In genomic region chr12:510071-510825, GRCh38 we compare ENCODE assay signal across 8 cellular contexts. TPM values are rescaled to one million over a fixed set of nuclear protein-coding genes. Genes with fewer than 3 reads are reported as not detected.
A peak's percentile ranks its signal among the peaks of the same experiment; 100 is the strongest.
DNase-seq lines count a peak whose midpoint lies in the region; ATAC-seq, FAIRE-seq and TF ChIP-seq lines count a peak whose summit lies in the region.

No MANE protein-coding gene starts in this region.

- H3K56ac ChIP-seq in H1 (replicated peaks; ENCODE audit: insufficient read length, low read depth, low read length): no peak overlapping the region

- TF ChIP-seq EP300 in H1 (IDR thresholded peaks at IDR 0.05; ENCODE audit: borderline replicate concordance in 1 of 2, low read depth in 2 of 2, low read length in 2 of 2): no peak

- H3K14ac ChIP-seq in H1 (ENCODE audit: insufficient read length): no peak overlapping the region

- H4K91ac ChIP-seq in H1 (replicated peaks; ENCODE audit: insufficient read length, low read length): peak overlapping the region; percentile 82

- H2BK120ac ChIP-seq in H1 (replicated peaks; ENCODE audit: low read depth, low read length): no peak overlapping the region

- no peak overlapping the region for H3K9ac ChIP-seq in H1 (replicated peaks in 1 of 4; ENCODE audit: extremely low read depth in 1 of 4, low read depth in 3 of 4, low read length in 3 of 4)

- H3K4me2 ChIP-seq in H1 (ENCODE audit: insufficient read depth in 1 of 2, low read depth in 2 of 2, low read length in 2 of 2): peak overlapping the region; percentile 45 to 54

- TF ChIP-seq RAD21 in H1 (IDR thresholded peaks at IDR 0.05 in 1 of 2, conservative IDR thresholded peaks at IDR 0.05 in 1 of 2; ENCODE audit: low read depth in 2 of 2, low read length in 2 of 2): no peak; a peak in 1 of 4 replicates

- H4K20me1 ChIP-seq in H1 (replicated peaks in 1 of 2; ENCODE audit: control insufficient read depth in 1 of 2, insufficient read depth in 2 of 2, low read length in 2 of 2): no peaks in the 10 kb centered on the region

- H2BK20ac ChIP-seq in H1 (ENCODE audit: low read length): peak overlapping the region; percentile 96

- H3K79me2 ChIP-seq in H1 (ENCODE audit: control insufficient read depth in 1 of 2, insufficient read depth in 2 of 2, low read length in 2 of 2): no peaks in the 10 kb centered on the region

- no peak overlapping the region for H4K8ac ChIP-seq in H1 (ENCODE audit: extremely low read depth, insufficient read depth, low read length)

- H3K4me3 ChIP-seq in H1 (ENCODE audit: extremely low read depth in 1 of 4, insufficient read depth in 2 of 4, low read depth in 3 of 4, low read length in 4 of 4): peak overlapping the region in 1 of 4 experiments; percentile 36; a peak in 1 of 8 replicates

- no peaks in the 10 kb centered on the region for H3K36me3 Mint-ChIP-seq in activated T-cell treated with anti-CD3 and anti-CD28 coated beads, Interleukin-2, amount 50 U/mL, for 24 hours (ENCODE audit: low read depth)

- in situ Hi-C loops in GM13976 (cut with MboI; ENCODE audit: low sequenced_read_pairs, unreplicated experiment): no loop called here

- no peaks in the 10 kb centered on the region for H3K79me1 ChIP-seq in H1 (ENCODE audit: low read depth, low read length)

- WGBS in H1 (ENCODE audit: extremely low coverage in 1 of 2, insufficient coverage in 1 of 2, insufficient read length in 1 of 2, insufficient replicate concordance in 2 of 2, low coverage in 1 of 2, low lambda C conversion rate in 2 of 2, missing lambda C conversion rate in 1 of 2), 2 experiments: 38% methylated on average over 12 of the region's 12 CpGs; no CpG with 5 or more reads in 1 of the 2 experiments

- FAIRE-seq in H1 (lab: Jason Lieb, UNC): peak; percentile 69

- H2BK5ac ChIP-seq in H1 (ENCODE audit: low read depth, low read length): peak overlapping the region; percentile 87

- H3K23ac ChIP-seq in H1 (ENCODE audit: insufficient read length): no peak overlapping the region

- peak overlapping the region; percentile 88; the same call in 1 of the 2 replicates for H3K18ac ChIP-seq in H1 (ENCODE audit: extremely low read depth, low read length)

- H2BK12ac ChIP-seq in H1 (ENCODE audit: low read depth, low read length): peak overlapping the region; percentile 97; the same call in 1 of the 2 replicates

- POLR2A ChIA-PET in H1 (lab: Charles Lee; ENCODE audit: partially characterized antibody): interaction anchor here (1.0 to 2.0 kb wide), 3 partner anchors 10 to 31 kb away, joined by 3 to 6 read pairs (median 3); no protein-coding TSS in a partner anchor

- H3K27me3 Mint-ChIP-seq in activated T-cell treated with anti-CD3 and anti-CD28 coated beads, Interleukin-2, amount 50 U/mL, for 24 hours: peaks cover 8% of the 10 kb centered on the region

- H3K27me3 ChIP-seq in H1 (replicated peaks in 1 of 4; ENCODE audit: control insufficient read depth in 3 of 4, extremely low read depth in 1 of 4, insufficient read depth in 3 of 4, low read length in 3 of 4): no peaks in the 10 kb centered on the region

- no peak overlapping the region for H3K27ac ChIP-seq in H1 (ENCODE audit: low read depth, low read length)

- no peak for ATAC-seq in omental fat pad (ENCODE audit: low FRiP score)

- no peak overlapping the region for H3K4ac ChIP-seq in H1 (replicated peaks; ENCODE audit: insufficient read length, low read depth, low read length)

- no peak for TF ChIP-seq POLR2A in H1 (IDR thresholded peaks at IDR 0.05; ENCODE audit: control extremely low read depth in 1 of 2, low read depth in 2 of 2, low read length in 2 of 2)

- H3K4me3 Mint-ChIP-seq in activated T-cell treated with anti-CD3 and anti-CD28 coated beads, Interleukin-2, amount 50 U/mL, for 24 hours: no peak overlapping the region

- H3K9me3 Mint-ChIP-seq in activated T-cell treated with anti-CD3 and anti-CD28 coated beads, Interleukin-2, amount 50 U/mL, for 24 hours: no peaks in the 10 kb centered on the region

- no peak overlapping the region for H3K27ac Mint-ChIP-seq in activated T-cell treated with anti-CD3 and anti-CD28 coated beads, Interleukin-2, amount 50 U/mL, for 24 hours

- H3K4me1 ChIP-seq in H1 (replicated peaks in 1 of 4; ENCODE audit: control insufficient read depth in 3 of 4, insufficient read depth in 4 of 4, low read length in 3 of 4): peaks cover 13 to 20% (median 15%) of the 10 kb centered on the region in 4 experiments

- no peak overlapping the region for H2BK15ac ChIP-seq in H1 (ENCODE audit: low read length)

- DNase-seq in DMS53 (lab: John Stamatoyannopoulos, UW) (peak; percentile 95), NCI-H146 treated with DMSO at 0.1 percent for 48 hours (lab: John Stamatoyannopoulos, UW; ENCODE audit: unreplicated experiment) (peak; percentile 98), H1 (ENCODE audit: low read depth in 1 of 2, low spot score in 2 of 2) (peak; percentile 49 to 57), midbrain (lab: John Stamatoyannopoulos, UW) (peak; percentile 2), GM13976 (ENCODE audit: low spot score) (no peak), omental fat pad (ENCODE audit: low spot score) (no peak), NOMO-1 treated with dmso at 0.1 percent for 144 hours (lab: John Stamatoyannopoulos, UW; ENCODE audit: unreplicated experiment) (no peak)
- DNase-seq in activated T-cell treated with anti-CD3 and anti-CD28 coated beads, Interleukin-2, amount 50 U/mL, for 24 hours: no peak

- no peaks in the 10 kb centered on the region for H3K9me3 ChIP-seq in H1 (ENCODE audit: insufficient read depth in 2 of 2, low read depth in 1 of 2, low read length in 1 of 2)

- 0 out of 2 replicates have a peak overlapping the region, but pooled peaks have one; percentile 94 for H2AK5ac ChIP-seq in H1 (ENCODE audit: low read depth, low read length)

- H3K4me1 Mint-ChIP-seq in activated T-cell treated with anti-CD3 and anti-CD28 coated beads, Interleukin-2, amount 50 U/mL, for 24 hours (ENCODE audit: low read depth): no peaks in the 10 kb centered on the region

- no peaks in the 10 kb centered on the region for H3K36me3 ChIP-seq in H1 (ENCODE audit: control insufficient read depth in 2 of 4, insufficient read depth in 4 of 4, low read length in 3 of 4)

- TF ChIP-seq CTCF in H1 (IDR thresholded peaks at IDR 0.05; ENCODE audit: control extremely low read depth in 1 of 3, insufficient read depth in 1 of 3, low read depth in 1 of 3, low read length in 3 of 3) (no peak), GM13976 (IDR thresholded peaks at IDR 0.05; ENCODE audit: borderline replicate concordance, control extremely low read depth, extremely low read depth, insufficient read depth, missing control alignments) (no peak), omental fat pad (IDR thresholded peaks at IDR 0.05) (no peak)

- CTCF ChIA-PET in H1 (lab: Charles Lee; ENCODE audit: partially characterized antibody): interaction anchor here (0.6 to 2.5 kb wide), 14 partner anchors 14 to 439 kb away, joined by 3 to 15 read pairs (median 4); partner anchors contain the start of gene RAD52

- H3K23me2 ChIP-seq in H1 (ENCODE audit: low read depth, low read length): peaks cover 3% of the 10 kb centered on the region; the same call in 1 of the 2 replicates

- H4K5ac ChIP-seq in H1 (ENCODE audit: insufficient read length, low read depth, low read length): no peak overlapping the region

- H2AFZ ChIP-seq in H1 (ENCODE audit: low read length): no peak overlapping the region

TF ChIP-seq in H1, 55 proteins besides CTCF, POLR2A, EP300 and RAD21:
- 0 out of 2 replicates have a peak, but pooled peaks have one; percentile 51 for TF ChIP-seq YY1 (IDR thresholded peaks at IDR 0.05; ENCODE audit: low read depth, low read length)
- TF ChIP-seq TAF7 (optimal IDR thresholded peaks at IDR 0.05; ENCODE audit: borderline replicate concordance, low read depth, low read length): no peak

RNA-seq across cellular contexts. Expression of gene B4GALNT3, which starts 50.5 kb away (rescaled TPM):
- total RNA-seq in H1 (2021; fragmentation: NEBNext Ultra II Directional; extraction: Animal tissue kit (Norgen Biotek cat#: 25700)): 20.3 and 20.4 TPM in 2 replicates
- 12.5 and 14.9 TPM in 2 replicates for polyA plus RNA-seq in H1 (2011; rRNA removed)
- 15.8 TPM for polyA plus RNA-seq in H1 (2011; cell fraction: cytosol; rRNA removed)
- 43.4 TPM for polyA plus RNA-seq in H1 (2011; cell fraction: nucleus; rRNA removed)
- 11.3 to 19.6 TPM (median 15.5 TPM) in 4 replicates for polyA plus RNA-seq in H1 (2012, experiment 1 of 2)
- 10.1 TPM for polyA plus RNA-seq in H1 (2012, experiment 2 of 2)
- polyA plus RNA-seq in H1 (2013, experiment 1 of 2): 15.8 TPM
- 16.0 TPM for polyA plus RNA-seq in H1 (2013, experiment 2 of 2)
- 24.2 and 30.9 TPM in 2 replicates for polyA minus RNA-seq in H1 (2011; rRNA and poly(A)+ RNA removed)
- polyA minus RNA-seq in H1 (2011; cell fraction: cytosol; rRNA and poly(A)+ RNA removed): 7.3 TPM
- 13.1 TPM for polyA minus RNA-seq in H1 (2011; cell fraction: nucleus; rRNA and poly(A)+ RNA removed)
- total RNA-seq in omental fat pad: under 1 TPM in 3 of 4 donors, not detected in 1; 0.13 to 0.60 (median 0.28) TPM

Comparison
In these comparisons a context has a peak if more than half of its experiments do, and no peak if none do; other contexts are left out.
1. DNase-seq: peak in DMS53 (single experiment), NCI-H146 treated with DMSO at 0.1 percent for 48 hours (single experiment), H1 (2 of 2) and midbrain (single experiment); none in activated T-cell treated with anti-CD3 and anti-CD28 coated beads, Interleukin-2, amount 50 U/mL, for 24 hours (single experiment), GM13976 (single experiment), omental fat pad (single experiment) and NOMO-1 treated with dmso at 0.1 percent for 144 hours (single experiment).
2. RNA of gene B4GALNT3, which starts 50.5 kb away (total RNA-seq): 20.3 to 20.4 TPM in H1; 0.13 to 0.60 TPM in omental fat pad; every median in the first group is over 10 times any median in the second.